11 cellular contexts compared by ENCODE assay signal in genomic region chr18:12401881-12402280, GRCh38.
"Had no signal": no experiment of that assay in that cellular context is flagged by ENCODE, and none has a peak within 500 bp of the region (broad histone marks: within the 10 kb centered on the region; RNA-seq: fewer than 3 reads in every experiment).

No MANE protein-coding gene starts in this region.

- ATAC-seq: left ventricle myocardium superior; stimulated activated naive CD8-positive, alpha-beta T cell treated with anti-CD3 and anti-CD28 coated beads, Interleukin-15, amount 100 ng/mL, for 72 hours had no signal

- H3K4me1 ChIP-seq: breast epithelium, right lobe of liver had no signal

- H3K27me3 ChIP-seq: breast epithelium, right lobe of liver had no signal

- H3K27ac Mint-ChIP-seq: activated CD4-positive, alpha-beta T cell treated with anti-CD3 and anti-CD28 coated beads, Interleukin-2, amount 10 ng/mL, durations not matched to agents 24 days and 14 days; activated naive CD8-positive, alpha-beta T cell treated with anti-CD3 and anti-CD28 coated beads, Interleukin-2, amount 10 ng/mL, durations not matched to agents 7 days and 5 days; nephron progenitor cell; stimulated activated naive CD8-positive, alpha-beta T cell treated with anti-CD3 and anti-CD28 coated beads, Interleukin-15, amount 100 ng/mL, for 72 hours; type B pancreatic cell had no signal

- H3K36me3 ChIP-seq: breast epithelium, right lobe of liver had no signal

- H3K4me3 ChIP-seq: breast epithelium, right lobe of liver had no signal

- H3K9me3 Mint-ChIP-seq: activated CD4-positive, alpha-beta T cell treated with anti-CD3 and anti-CD28 coated beads, Interleukin-2, amount 10 ng/mL, durations not matched to agents 24 days and 14 days; activated naive CD8-positive, alpha-beta T cell treated with anti-CD3 and anti-CD28 coated beads, Interleukin-2, amount 10 ng/mL, durations not matched to agents 7 days and 5 days; nephron progenitor cell; stimulated activated naive CD8-positive, alpha-beta T cell treated with anti-CD3 and anti-CD28 coated beads, Interleukin-15, amount 100 ng/mL, for 72 hours; type B pancreatic cell had no signal

- H3K4me3 Mint-ChIP-seq: activated CD4-positive, alpha-beta T cell treated with anti-CD3 and anti-CD28 coated beads, Interleukin-2, amount 10 ng/mL, durations not matched to agents 24 days and 14 days; activated naive CD8-positive, alpha-beta T cell treated with anti-CD3 and anti-CD28 coated beads, Interleukin-2, amount 10 ng/mL, durations not matched to agents 7 days and 5 days; nephron progenitor cell; stimulated activated naive CD8-positive, alpha-beta T cell treated with anti-CD3 and anti-CD28 coated beads, Interleukin-15, amount 100 ng/mL, for 72 hours; type B pancreatic cell had no signal

- H3K27ac ChIP-seq: breast epithelium, right lobe of liver had no signal

- DNase-seq: activated CD4-positive, alpha-beta T cell treated with anti-CD3 and anti-CD28 coated beads, Interleukin-2, amount 10 ng/mL, durations not matched to agents 24 days and 14 days; activated CD4-positive, CD25-positive, alpha-beta regulatory T cell; activated naive CD8-positive, alpha-beta T cell treated with anti-CD3 and anti-CD28 coated beads, Interleukin-2, amount 10 ng/mL, durations not matched to agents 7 days and 5 days; anterior cingulate cortex; left ventricle myocardium superior; nephron progenitor cell; right lobe of liver; stimulated activated CD4-positive, alpha-beta T cell treated with anti-CD3 and anti-CD28 coated beads, Interleukin-1b, Interleukin-23, amount 100 ng/mL, for 48 hours; stimulated activated naive CD8-positive, alpha-beta T cell treated with anti-CD3 and anti-CD28 coated beads, Interleukin-15, amount 100 ng/mL, for 72 hours had no signal

- H3K9me3 ChIP-seq: breast epithelium, right lobe of liver had no signal

- H3K36me3 Mint-ChIP-seq: activated naive CD8-positive, alpha-beta T cell treated with anti-CD3 and anti-CD28 coated beads, Interleukin-2, amount 10 ng/mL, durations not matched to agents 7 days and 5 days; type B pancreatic cell had no signal
